In genomic region chr20:56542489-56543020, GRCh38 we compare ENCODE assay signal across 22 cellular contexts. TPM values are rescaled to one million over a fixed set of nuclear protein-coding genes. Genes with fewer than 3 reads are reported as not detected.
A peak's percentile ranks its signal among the peaks of the same experiment; 100 is the strongest.
DNase-seq lines count a peak whose midpoint lies in the region; FAIRE-seq and TF ChIP-seq lines count a peak whose summit lies in the region.
"Had no signal": no experiment of that assay in that cellular context is flagged by ENCODE, and none has a peak within 500 bp of the region (broad histone marks: within the 10 kb centered on the region; RNA-seq: fewer than 3 reads in every experiment).

No MANE protein-coding gene starts in this region.

- FAIRE-seq in D721Med (lab: Jason Lieb, UNC): no peak
- FAIRE-seq: G401.6, H1 had no signal

- H3K27ac ChIP-seq in spleen: no peak overlapping the region
- H3K27ac ChIP-seq: BLaER1 treated with 17β-estradiol and CSF1 and Interleukin-3, amounts not matched to agents 10 nM and 100 nM; HL-60 had no signal

- DNase-seq in AG08396 (ENCODE audit: low spot score) (peak; percentile 32), EH (ENCODE audit: low read depth) (peak; percentile 13), HFFc6 (peak; percentile 4), fibroblast of gingiva (ENCODE audit: low read depth) (peak; percentile 6), D721Med (ENCODE audit: insufficient read length, low spot score) (no peak), spleen (no peak), NCI-H1048 (lab: John Stamatoyannopoulos, UW) (no peak)
- DNase-seq: Calu3; CD8-positive, alpha-beta T cell; DMS 273 treated with DMSO at 0.1 percent for 48 hours; DMS53; DND-41; H9; Kasumi-1; KG1 had no signal

- 74 to 84% (median 79%) methylated on average over 9 of the region's 9 CpGs for WGBS in spleen, 5 donors

- TF ChIP-seq POLR2A in spleen (IDR thresholded peaks at IDR 0.05): no peak

- H3K4me1 Mint-ChIP-seq in HFFc6 (ENCODE audit: low read depth): no peaks in the 10 kb centered on the region; the same call in 1 of the 2 replicates
- H3K4me1 Mint-ChIP-seq: B cell, H9 had no signal

- no peak overlapping the region for H3K4me3 Mint-ChIP-seq in HFFc6
- H3K4me3 Mint-ChIP-seq: B cell; CD8-positive, alpha-beta T cell; H9 had no signal

- no peaks in the 10 kb centered on the region for H3K36me3 ChIP-seq in spleen
- H3K36me3 ChIP-seq: BLaER1 treated with 17β-estradiol and CSF1 and Interleukin-3, amounts not matched to agents 10 nM and 100 nM had no signal

- H3K27me3 ChIP-seq in spleen (replicated peaks in 1 of 7): no peaks in the 10 kb centered on the region
- H3K27me3 ChIP-seq: BLaER1 treated with 17β-estradiol and CSF1 and Interleukin-3, amounts not matched to agents 10 nM and 100 nM had no signal

- intact Hi-C loops in spleen (cut with DNase I; ENCODE audit: low total_unique reads): no loop called here

- no peaks in the 10 kb centered on the region for H3K9me3 Mint-ChIP-seq in HFFc6
- H3K9me3 Mint-ChIP-seq: CD8-positive, alpha-beta T cell; H9 had no signal

- no peaks in the 10 kb centered on the region for H3K36me3 Mint-ChIP-seq in HFFc6 (ENCODE audit: low read depth)
- H3K36me3 Mint-ChIP-seq: CD8-positive, alpha-beta T cell had no signal

- H3K4me3 ChIP-seq in spleen: no peak overlapping the region
- H3K4me3 ChIP-seq: BLaER1 treated with 17β-estradiol and CSF1 and Interleukin-3, amounts not matched to agents 10 nM and 100 nM had no signal

- no peak overlapping the region for H3K27ac Mint-ChIP-seq in HFFc6
- H3K27ac Mint-ChIP-seq: B cell; CD8-positive, alpha-beta T cell; H9 had no signal

- no peaks in the 10 kb centered on the region for H3K4me1 ChIP-seq in spleen
- H3K4me1 ChIP-seq: BLaER1 treated with 17β-estradiol and CSF1 and Interleukin-3, amounts not matched to agents 10 nM and 100 nM had no signal

- H3K9me3 ChIP-seq in spleen: no peaks in the 10 kb centered on the region
- H3K9me3 ChIP-seq: BLaER1 treated with 17β-estradiol and CSF1 and Interleukin-3, amounts not matched to agents 10 nM and 100 nM had no signal

- TF ChIP-seq CTCF in HFFc6 (IDR thresholded peaks at IDR 0.05) (no peak), D721Med (IDR thresholded peaks at IDR 0.05; ENCODE audit: insufficient read depth, missing control alignments) (no peak), spleen (IDR thresholded peaks at IDR 0.05 in 8 of 11, conservative IDR thresholded peaks at IDR 0.05 in 3 of 11) (no peak)

- H3K27me3 Mint-ChIP-seq in HFFc6 (ENCODE audit: insufficient read depth): peaks cover 19% of the 10 kb centered on the region
- H3K27me3 Mint-ChIP-seq: B cell had no signal

RNA-seq across cellular contexts. Expression of gene FAM209B, which starts 9.5 kb away (rescaled TPM):
- under 1 TPM in 2 of 6 experiments, not detected in 4; 0.28 to 0.31 TPM for total RNA-seq in HFFc6 (2021; fragmentation: NEBNext Ultra II Directional; extraction: Animal tissue kit (Norgen Biotek cat#: 25700))
- total RNA-seq in spleen: 1 to 10 TPM in 3 of 7 donors, under 1 TPM in 1, not detected in 3; 0.97 to 1.9 (median 1.6) TPM
- 1 to 10 TPM; 1.4 to 5.8 (median 3.3) TPM for polyA plus RNA-seq in spleen
- total RNA-seq: A172, Calu3, H1, HT1080 had no signal

RNA-seq across cellular contexts. Expression of gene FAM209A, which starts 18.0 kb away (rescaled TPM):
- under 1 TPM in 1 of 6 experiments, not detected in 5; 0.21 TPM for total RNA-seq in HFFc6 (2021; fragmentation: NEBNext Ultra II Directional; extraction: Animal tissue kit (Norgen Biotek cat#: 25700))
- total RNA-seq in spleen: 1 to 10 TPM in 6 of 7 donors, not detected in 1; 1.2 to 4.3 (median 2.1) TPM
- polyA plus RNA-seq in spleen: 1 to 10 TPM in 2 of 3 donors, under 1 TPM in 1; 0.59 to 2.0 (median 1.1) TPM
- total RNA-seq: A172, H1, H9, HT1080 had no signal

Comparison
In these comparisons a context has a peak if more than half of its experiments do, and no peak if none do; other contexts are left out.
1. DNase-seq: peak in AG08396 (single experiment), EH (single experiment), HFFc6 (single experiment) and fibroblast of gingiva (single experiment); none in D721Med (single experiment), spleen (single experiment) and NCI-H1048 (single experiment).